ENCODE assay signal across 14 cellular contexts in the genomic region with DNA sequence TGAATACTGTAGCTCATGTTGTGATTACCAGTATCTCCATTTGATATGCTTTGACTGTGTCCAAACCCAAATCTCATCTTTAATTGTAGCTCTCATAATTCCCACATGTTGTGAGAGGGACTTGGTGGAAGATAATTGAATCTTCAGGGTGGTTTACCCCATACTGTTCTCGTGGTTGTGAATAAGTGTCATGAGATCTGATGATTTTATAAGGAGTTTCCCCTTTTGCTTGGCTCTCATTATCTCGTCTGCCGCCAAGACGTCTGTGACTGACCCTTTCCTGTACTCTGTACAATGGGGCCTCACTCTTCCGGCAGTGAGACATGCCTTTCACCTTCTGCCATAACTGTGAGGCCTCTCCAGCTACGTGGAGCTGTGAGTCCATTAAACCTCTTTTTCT. TPM values are rescaled to one million over a fixed set of nuclear protein-coding genes. Genes with fewer than 3 reads are reported as not detected.
A peak's percentile ranks its signal among the peaks of the same experiment; 100 is the strongest.
DNase-seq lines count a peak whose midpoint lies in the region; ATAC-seq, FAIRE-seq and TF ChIP-seq lines count a peak whose summit lies in the region.
"Had no signal": no experiment of that assay in that cellular context is flagged by ENCODE, and none has a peak within 500 bp of the region (broad histone marks: within the 10 kb centered on the region; RNA-seq: fewer than 3 reads in every experiment).

No MANE protein-coding gene starts in this region.

- H3K4me1 ChIP-seq in K562 (replicated peaks in 1 of 2; ENCODE audit: control insufficient read depth in 2 of 2, insufficient read depth in 2 of 2, low read length in 2 of 2): no peaks in the 10 kb centered on the region

- POLR2A ChIA-PET in K562 (lab: Yijun Ruan, JAX): interaction anchor here (0.6 kb wide), 1 partner anchor 183 kb away, joined by 3 read pairs; no protein-coding TSS in a partner anchor

- intact Hi-C loops in K562 (cut with micrococcal nuclease) (no loop called here), dorsolateral prefrontal cortex (cut with DNase I) (no loop called here)

- H4K20me1 ChIP-seq in K562 (replicated peaks; ENCODE audit: control insufficient read depth, insufficient read depth, low read length): no peaks in the 10 kb centered on the region; the same call in 1 of the 2 replicates

- no peaks in the 10 kb centered on the region for H3K9me1 ChIP-seq in K562 (ENCODE audit: control insufficient read depth, insufficient read depth, low read length)

- H2AFZ ChIP-seq in K562 (ENCODE audit: low read depth, low read length): no peak overlapping the region

- CTCF ChIA-PET in K562 (lab: Yijun Ruan, JAX; ENCODE audit: low intra/inter-chr PET ratio): no interaction called here

- H3K27me3 Mint-ChIP-seq in neural crest cell (ENCODE audit: low read depth): no peaks in the 10 kb centered on the region

- peak overlapping the region; percentile 9; the same call in 1 of the 2 replicates for H3K4me3 ChIP-seq in GM08714 (ENCODE audit: low read length)
- H3K4me3 ChIP-seq in MG63: no peak overlapping the region
- H3K4me3 ChIP-seq in K562: no peak overlapping the region
- no peak overlapping the region for H3K4me3 ChIP-seq in dorsolateral prefrontal cortex
- H3K4me3 ChIP-seq: suprapubic skin had no signal

- no peak for TF ChIP-seq RAD21 in K562 (CRISPR knock-in tag; conservative IDR thresholded peaks at IDR 0.05 in 1 of 2, IDR thresholded peaks at IDR 0.05 in 1 of 2)

- WGBS in K562 (ENCODE audit: insufficient coverage, low coverage, missing lambda C conversion rate): 5% methylated on average over 6 of the region's 6 CpGs

- H3K4me1 Mint-ChIP-seq in neural crest cell: peaks cover 46% of the 10 kb centered on the region

- H3K4me2 ChIP-seq in K562 (ENCODE audit: insufficient read depth, low read length): no peak overlapping the region

- H3K27ac ChIP-seq in K562 (ENCODE audit: extremely low read depth, low read depth, low read length) (no peak overlapping the region), dorsolateral prefrontal cortex (no peak overlapping the region)
- H3K27ac ChIP-seq: suprapubic skin had no signal

- TF ChIP-seq CTCF in K562 (IDR thresholded peaks at IDR 0.05 in 2 of 3, conservative IDR thresholded peaks at IDR 0.05 in 1 of 3; ENCODE audit: insufficient read depth in 2 of 3, low read depth in 1 of 3, low read length in 3 of 3): no peak
- no peak for TF ChIP-seq CTCF in neural crest cell (conservative IDR thresholded peaks at IDR 0.05)
- TF ChIP-seq CTCF in dorsolateral prefrontal cortex (IDR thresholded peaks at IDR 0.05 in 54 of 56, conservative IDR thresholded peaks at IDR 0.05 in 2 of 56; ENCODE audit: low read depth in 1 of 56, partially characterized antibody in 56 of 56): no peak

- peaks cover 26% of the 10 kb centered on the region for H3K36me3 ChIP-seq in MG63
- H3K36me3 ChIP-seq in K562 (ENCODE audit: control insufficient read depth, insufficient read depth, low read length): no peaks in the 10 kb centered on the region
- H3K36me3 ChIP-seq: suprapubic skin had no signal

- no peaks in the 10 kb centered on the region for H3K27me3 ChIP-seq in MG63
- H3K27me3 ChIP-seq in K562 (ENCODE audit: control insufficient read depth in 2 of 2, insufficient read depth in 2 of 2, low read length in 2 of 2): peaks cover 6 to 22% of the 10 kb centered on the region in 2 experiments; a peak in 4 of 5 replicates
- no peaks in the 10 kb centered on the region for H3K27me3 ChIP-seq in dorsolateral prefrontal cortex
- H3K27me3 ChIP-seq: suprapubic skin had no signal

- TF ChIP-seq EP300 in K562 (IDR thresholded peaks at IDR 0.05; ENCODE audit: low read length): no peak

- H3K9me3 ChIP-seq in MG63 (no peaks in the 10 kb centered on the region), K562 (replicated peaks; ENCODE audit: control insufficient read depth, insufficient read depth, low read depth, low read length) (no peaks in the 10 kb centered on the region)
- H3K9me3 ChIP-seq: suprapubic skin had no signal

- H3K9me3 Mint-ChIP-seq in neural crest cell: no peaks in the 10 kb centered on the region
- H3K9me3 Mint-ChIP-seq: endodermal cell; T-helper 1 cell treated with Interleukin-12 subunit alpha and Interleukin-12 subunit beta and Interleukin-4 antibody, amounts not matched to agents 30 μg/mL and 1 μg/mL, for 36 hours had no signal

- no peak for TF ChIP-seq POLR2A in K562 (conservative IDR thresholded peaks at IDR 0.05)

- no peaks in the 10 kb centered on the region for H3K36me3 Mint-ChIP-seq in neural crest cell (ENCODE audit: low read depth)

- H3K9ac ChIP-seq in K562 (ENCODE audit: insufficient read depth in 1 of 2, low read depth in 2 of 2, low read length in 2 of 2): no peak overlapping the region

- H3K79me2 ChIP-seq in K562 (ENCODE audit: control insufficient read depth, insufficient read depth, low read length): no peaks in the 10 kb centered on the region

- in situ Hi-C loops in K562 (cut with MboI): no loop called here

- FAIRE-seq in K562 (lab: Jason Lieb, UNC): no peak

- peak; percentile 42; the same call in 1 of the 3 replicates for ATAC-seq in K562

- H3K27ac Mint-ChIP-seq in neural crest cell (ENCODE audit: unreplicated experiment): peak overlapping the region; percentile 46
- H3K27ac Mint-ChIP-seq: endodermal cell; T-helper 1 cell treated with Interleukin-12 subunit alpha and Interleukin-12 subunit beta and Interleukin-4 antibody, amounts not matched to agents 30 μg/mL and 1 μg/mL, for 36 hours had no signal

- H3K4me3 Mint-ChIP-seq in neural crest cell: no peak overlapping the region
- H3K4me3 Mint-ChIP-seq: endodermal cell; T-helper 1 cell treated with Interleukin-12 subunit alpha and Interleukin-12 subunit beta and Interleukin-4 antibody, amounts not matched to agents 30 μg/mL and 1 μg/mL, for 36 hours had no signal

- peak; percentile 82 for DNase-seq in MG63
- DNase-seq in K562 (ENCODE audit: extremely low read depth in 1 of 4, low spot score in 3 of 4): no peak
- no peak for DNase-seq in neural crest cell (ENCODE audit: low read depth, low spot score)
- DNase-seq in NCI-H1417 treated with DMSO at 0.1 percent for 48 hours (lab: John Stamatoyannopoulos, UW): no peak
- DNase-seq in NCI-H1436 (lab: John Stamatoyannopoulos, UW): no peak
- DNase-seq in dorsolateral prefrontal cortex: no peak
- no peak for DNase-seq in epidermal melanocyte (ENCODE audit: insufficient read length, low spot score)
- DNase-seq: DMS153; endodermal cell; NCI-H1694; stimulated activated CD4-positive, alpha-beta T cell treated with anti-CD3 and anti-CD28 coated beads, Interleukin-12 subunit alpha, Interleukin-12 subunit beta, amount 100 ng/mL, for 4 hours had no signal

- BruUV-seq in K562 (replicated peaks; lab: Mats Ljungman, UMichigan): no TSS peak

TF ChIP-seq in K562, 482 proteins besides CTCF, POLR2A, EP300 and RAD21 (continues in another document):
- TF ChIP-seq ELK1 (CRISPR knock-in tag; IDR thresholded peaks at IDR 0.05): no peak
- no peak for TF ChIP-seq E2F3 (CRISPR knock-in tag; IDR thresholded peaks at IDR 0.05)
- no peak for TF ChIP-seq ZZZ3 (IDR thresholded peaks at IDR 0.05)
- no peak for TF ChIP-seq KLF6 (CRISPR knock-in tag; IDR thresholded peaks at IDR 0.05; ENCODE audit: borderline replicate concordance)

RNA-seq across cellular contexts. Expression of gene TRIO, which starts 59.3 kb away (rescaled TPM):
- 123 and 124 TPM in 2 replicates for total RNA-seq in MG63 (2014; rRNA removed; shearing (Covaris generic); ENCODE audit: low replicate concordance)
- total RNA-seq in K562 (2011; cell fraction: chromatin; rRNA removed; ENCODE audit: low replicate concordance): 28.4 and 32.2 TPM in 2 replicates
- total RNA-seq in K562 (2011; cell fraction: nucleolus; rRNA removed): 12.4 and 14.2 TPM in 2 replicates
- total RNA-seq in K562 (2011; cell fraction: nucleoplasm; rRNA removed): 18.8 and 24.4 TPM in 2 replicates
- total RNA-seq in K562 (2014; rRNA removed): 1.4 and 3.8 TPM in 2 replicates
- total RNA-seq in K562 (2014; rRNA removed; fragmentation: Illumina TruSeq; extraction: Trizol): 1.6 TPM in 2 replicates
- 1.1 and 1.4 TPM in 2 replicates for total RNA-seq in K562 (2015; rRNA removed; fragmentation: Illumina TruSeq; extraction: Trizol)
- 3.4 and 5.0 TPM in 2 replicates for total RNA-seq in K562 (2021)
- 0.91 and 2.6 TPM in 2 replicates for polyA plus RNA-seq in K562 (2011; rRNA removed)
- polyA plus RNA-seq in K562 (2011; cell fraction: cytosol; rRNA removed): 0.94 and 2.3 TPM in 2 replicates
- polyA plus RNA-seq in K562 (2011; cell fraction: nucleus; rRNA removed): 3.1 and 11.6 TPM in 2 replicates
- 1.2 and 1.9 TPM in 2 replicates for polyA plus RNA-seq in K562 (2012)
- polyA plus RNA-seq in K562 (2014; fragmentation: Illumina TruSeq; extraction: Trizol): 0.76 and 1.2 TPM in 2 replicates
- under 1 TPM; 0.24 to 0.75 TPM for polyA plus RNA-seq in K562 (2014; fragmentation: Nextera tagmentation; extraction: Ambion mirVana)
- 1.00 and 1.1 TPM in 2 replicates for polyA plus RNA-seq in K562 (2014; rRNA removed)
- 2.2 and 10.6 TPM in 2 replicates for polyA minus RNA-seq in K562 (2011; rRNA and poly(A)+ RNA removed)
- polyA minus RNA-seq in K562 (2011; cell fraction: cytosol; rRNA and poly(A)+ RNA removed): 2.1 and 2.4 TPM in 2 replicates
- 4.4 and 13.5 TPM in 2 replicates for polyA minus RNA-seq in K562 (2011; cell fraction: nucleus; rRNA and poly(A)+ RNA removed)
- total RNA-seq in neural crest cell: 124 and 134 TPM in 2 replicates
- 100 to 1,000 TPM; 171 to 414 (median 292) TPM for total RNA-seq in dorsolateral prefrontal cortex
